2 cellular contexts compared by ENCODE assay signal in the genomic region with DNA sequence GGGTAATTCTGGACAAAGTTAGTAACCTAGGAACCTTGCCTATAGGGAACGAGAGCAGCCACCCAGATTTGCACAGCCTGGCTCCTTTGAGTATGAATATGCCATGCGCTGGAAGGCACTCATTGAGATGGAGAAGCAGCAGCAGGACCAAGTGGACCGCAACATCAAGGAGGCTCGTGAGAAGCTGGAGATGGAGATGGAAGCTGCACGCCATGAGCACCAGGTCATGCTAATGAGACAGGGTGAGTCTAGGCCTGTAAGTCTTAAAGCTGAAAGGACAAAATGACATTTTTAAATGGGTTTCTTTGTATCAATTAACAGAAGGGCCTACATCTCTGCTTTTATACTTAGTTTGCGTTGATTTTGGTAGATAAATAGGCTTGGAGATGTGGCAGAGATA.
TF ChIP-seq lines count a peak whose summit lies in the region.

No MANE protein-coding gene starts in this region.

TF ChIP-seq in K562, 482 proteins besides CTCF, POLR2A, EP300 and RAD21:
- TF ChIP-seq POLR2H (tag; IDR thresholded peaks at IDR 0.05; ENCODE audit: low read depth) (0 out of 2 replicates have a peak, but pooled peaks have one; percentile 21), SRSF7 (optimal IDR thresholded peaks at IDR 0.05; ENCODE audit: low read depth, low read length) (no peak)
TF ChIP-seq in K562: peak in this region for 1.

TF ChIP-seq in H1, 55 proteins besides CTCF, POLR2A, EP300 and RAD21:
- TF ChIP-seq, protein P1, sequence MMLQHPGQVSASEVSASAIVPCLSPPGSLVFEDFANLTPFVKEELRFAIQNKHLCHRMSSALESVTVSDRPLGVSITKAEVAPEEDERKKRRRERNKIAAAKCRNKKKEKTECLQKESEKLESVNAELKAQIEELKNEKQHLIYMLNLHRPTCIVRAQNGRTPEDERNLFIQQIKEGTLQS (IDR thresholded peaks at IDR 0.05; ENCODE audit: insufficient read depth, low read depth, low read length), result no peak
- TF ChIP-seq SUZ12 (IDR thresholded peaks at IDR 0.05; ENCODE audit: low read length) (no peak), POLR2AphosphoS5 (IDR thresholded peaks at IDR 0.05; ENCODE audit: low read depth, low read length) (peak; percentile 73; the same call in 1 of the 2 replicates)
